24 cellular contexts compared by ENCODE assay signal in the genomic region with DNA sequence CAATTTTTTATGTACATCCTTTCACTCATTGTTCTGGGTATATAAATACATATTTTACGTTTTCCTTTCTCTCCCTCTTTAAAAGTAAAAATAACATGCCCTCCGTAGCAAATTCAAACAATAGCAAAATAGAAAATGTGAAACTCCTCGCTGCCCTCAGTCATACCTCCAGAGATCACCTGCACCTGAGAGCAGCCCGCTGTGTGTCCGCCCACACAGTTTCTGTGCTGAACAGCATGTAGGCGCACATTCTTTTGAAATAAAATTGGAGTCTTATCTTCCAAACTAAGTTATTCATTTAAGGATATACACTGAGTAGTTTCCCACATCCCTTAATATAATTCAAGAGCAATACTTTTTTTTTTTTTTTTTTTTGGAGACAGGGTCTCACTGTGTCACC.
"Had no signal": no experiment of that assay in that cellular context is flagged by ENCODE, and none has a peak within 500 bp of the region (broad histone marks: within the 10 kb centered on the region; RNA-seq: fewer than 3 reads in every experiment).

No MANE protein-coding gene starts in this region.

- DNase-seq: activated CD8-positive, alpha-beta memory T cell treated with anti-CD3 and anti-CD28 coated beads for 24 hours; activated gamma-delta T cell treated with Interleukin-2 at 50 U/mL for 16 hours; activated naive CD4-positive, alpha-beta T cell treated with anti-CD3 and anti-CD28 coated beads, Interleukin-2, amount 50 U/mL, for 16 hours; amniotic stem cell; brain microvascular endothelial cell; cortex of kidney; effector memory CD8-positive, alpha-beta T cell; erythroblast; gastrocnemius medialis; glutamatergic neuron; left ventricle myocardium inferior; ovary; stimulated activated CD4-positive, alpha-beta T cell treated with anti-CD3 and anti-CD28 coated beads, Interleukin-1b, Interleukin-23, amount 100 ng/mL, for 48 hours; stimulated activated CD8-positive, alpha-beta memory T cell treated with anti-CD3 and anti-CD28 coated beads, Interleukin-4, amount 100 ng/mL, for 48 hours; stomach; T-cell; thyroid gland; upper lobe of right lung had no signal

- H3K4me2 ChIP-seq: hepatocyte had no signal

- H3K27ac ChIP-seq: brain microvascular endothelial cell, gastrocnemius medialis, left ventricle myocardium inferior, ovary, stomach, thyroid gland, upper lobe of right lung had no signal

- ATAC-seq: effector memory CD8-positive, alpha-beta T cell; gastrocnemius medialis; stimulated activated memory B cell treated with anti-CD40 and anti-IgM and Interleukin-4, amounts not matched to agents 10 μg/mL and 1 μg/mL and 100 μg/mL, for 72 hours; T-cell; upper lobe of right lung had no signal

- H3K79me2 ChIP-seq: hepatocyte had no signal

- H3K4me3 ChIP-seq: gastrocnemius medialis, hepatocyte, left ventricle myocardium inferior, lung, ovary, skin epidermis, stomach, thyroid gland, upper lobe of right lung had no signal

- H3K4me3 Mint-ChIP-seq: effector memory CD8-positive, alpha-beta T cell; stimulated activated memory B cell treated with anti-CD40 and anti-IgM and Interleukin-4, amounts not matched to agents 10 μg/mL and 1 μg/mL and 100 μg/mL, for 72 hours; T-cell; T-helper 2 cell treated with Interferon-gamma antibody and Interleukin-4, amounts not matched to agents 5 μg/mL and 100 μg/mL, for 36 hours had no signal

- H3K9me3 ChIP-seq: gastrocnemius medialis, left ventricle myocardium inferior, ovary, stomach, thyroid gland, upper lobe of right lung had no signal

- H3K9me3 Mint-ChIP-seq: effector memory CD8-positive, alpha-beta T cell; stimulated activated memory B cell treated with anti-CD40 and anti-IgM and Interleukin-4, amounts not matched to agents 10 μg/mL and 1 μg/mL and 100 μg/mL, for 72 hours; T-cell; T-helper 2 cell treated with Interferon-gamma antibody and Interleukin-4, amounts not matched to agents 5 μg/mL and 100 μg/mL, for 36 hours had no signal

- H3K36me3 ChIP-seq: brain microvascular endothelial cell, gastrocnemius medialis, left ventricle myocardium inferior, ovary, thyroid gland, upper lobe of right lung had no signal

- H2AFZ ChIP-seq: hepatocyte had no signal

- H3K27me3 ChIP-seq: brain microvascular endothelial cell, gastrocnemius medialis, hepatocyte, ovary, stomach, thyroid gland, upper lobe of right lung had no signal

- H3K27me3 Mint-ChIP-seq: progenitor cell of endocrine pancreas; stimulated activated memory B cell treated with anti-CD40 and anti-IgM and Interleukin-4, amounts not matched to agents 10 μg/mL and 1 μg/mL and 100 μg/mL, for 72 hours; T-cell had no signal

- H3K27ac Mint-ChIP-seq: progenitor cell of endocrine pancreas; stimulated activated memory B cell treated with anti-CD40 and anti-IgM and Interleukin-4, amounts not matched to agents 10 μg/mL and 1 μg/mL and 100 μg/mL, for 72 hours; T-cell; T-helper 2 cell treated with Interferon-gamma antibody and Interleukin-4, amounts not matched to agents 5 μg/mL and 100 μg/mL, for 36 hours had no signal

- H3K4me1 ChIP-seq: gastrocnemius medialis, left ventricle myocardium inferior, stomach, upper lobe of right lung had no signal

- H3K4me1 Mint-ChIP-seq: stimulated activated memory B cell treated with anti-CD40 and anti-IgM and Interleukin-4, amounts not matched to agents 10 μg/mL and 1 μg/mL and 100 μg/mL, for 72 hours had no signal
